ENCODE assay signal across 20 cellular contexts in genomic region chr16:8241408-8241807, GRCh38.
DNase-seq lines count a peak whose midpoint lies in the region; ATAC-seq and TF ChIP-seq lines count a peak whose summit lies in the region.
"Had no signal": no experiment of that assay in that cellular context is flagged by ENCODE, and none has a peak within 500 bp of the region (broad histone marks: within the 10 kb centered on the region; RNA-seq: fewer than 3 reads in every experiment).

No MANE protein-coding gene starts in this region.

- 0% methylated on average over 3 of the region's 3 CpGs for WGBS in mammary epithelial cell (ENCODE audit: low coverage, missing lambda C conversion rate)

- in situ Hi-C loops in mammary epithelial cell (cut with MboI; ENCODE audit: low sequenced_read_pairs in 2 of 2) = no loop called here

- H3K9me3 ChIP-seq in colonic mucosa (no peaks in the 10 kb centered on the region), mucosa of descending colon (no peaks in the 10 kb centered on the region), mammary epithelial cell (replicated peaks; ENCODE audit: insufficient read depth, low read length) (peaks cover 22% of the 10 kb centered on the region)
- H3K9me3 ChIP-seq: BLaER1 had no signal

- no peak overlapping the region for H3K27ac ChIP-seq in colonic mucosa
- no peak overlapping the region for H3K27ac ChIP-seq in mammary epithelial cell (ENCODE audit: insufficient read depth, low read depth, low read length)
- H3K27ac ChIP-seq: 22Rv1, BLaER1, C4-2B had no signal

- H3K4me2 ChIP-seq in mammary epithelial cell (ENCODE audit: insufficient read depth, low read depth, low read length) = no peak overlapping the region
- H3K4me2 ChIP-seq: BLaER1, GM23338 had no signal

- peaks cover 3% of the 10 kb centered on the region for H3K27me3 Mint-ChIP-seq in progenitor cell of endocrine pancreas
- H3K27me3 Mint-ChIP-seq in activated CD8-positive, alpha-beta T cell treated with anti-CD3 and anti-CD28 coated beads for 36 hours = no peaks in the 10 kb centered on the region
- H3K27me3 Mint-ChIP-seq: B cell; CD8-positive, alpha-beta memory T cell had no signal

- TF ChIP-seq CTCF in colonic mucosa (IDR thresholded peaks at IDR 0.05) (no peak), mucosa of descending colon (IDR thresholded peaks at IDR 0.05) (no peak), progenitor cell of endocrine pancreas (IDR thresholded peaks at IDR 0.05; ENCODE audit: unreplicated experiment) (no peak), mammary epithelial cell (conservative IDR thresholded peaks at IDR 0.05 in 1 of 2, IDR thresholded peaks at IDR 0.05 in 1 of 2; ENCODE audit: extremely low read depth in 1 of 2, insufficient read depth in 1 of 2, low read depth in 1 of 2, low read length in 2 of 2) (no peak)
- no peak for TF ChIP-seq CTCF in activated CD8-positive, alpha-beta T cell treated with anti-CD3 and anti-CD28 coated beads for 36 hours (IDR thresholded peaks at IDR 0.05)

- H3K27me3 ChIP-seq in colonic mucosa = no peaks in the 10 kb centered on the region
- H3K27me3 ChIP-seq in mammary epithelial cell (ENCODE audit: insufficient read depth, low read length) = no peaks in the 10 kb centered on the region
- H3K27me3 ChIP-seq: BLaER1 had no signal

- H3K9me3 Mint-ChIP-seq in progenitor cell of endocrine pancreas (ENCODE audit: low read depth) = no peaks in the 10 kb centered on the region
- H3K9me3 Mint-ChIP-seq in activated CD8-positive, alpha-beta T cell treated with anti-CD3 and anti-CD28 coated beads for 36 hours = peaks cover 4% of the 10 kb centered on the region
- H3K9me3 Mint-ChIP-seq: GM23338, H9 had no signal

- no peak overlapping the region for H3K4me3 Mint-ChIP-seq in progenitor cell of endocrine pancreas (ENCODE audit: low read depth)
- H3K4me3 Mint-ChIP-seq in activated CD8-positive, alpha-beta T cell treated with anti-CD3 and anti-CD28 coated beads for 36 hours = no peak overlapping the region
- H3K4me3 Mint-ChIP-seq: B cell; CD4-positive, CD25-positive, alpha-beta regulatory T cell; CD8-positive, alpha-beta memory T cell; GM23338; H9 had no signal

- no peaks in the 10 kb centered on the region for H4K20me1 ChIP-seq in mammary epithelial cell (ENCODE audit: insufficient read depth, low read length)
- H4K20me1 ChIP-seq: BLaER1 had no signal

- H3K4me1 ChIP-seq in colonic mucosa (no peaks in the 10 kb centered on the region), mucosa of descending colon (ENCODE audit: low read depth) (no peaks in the 10 kb centered on the region), mammary epithelial cell (ENCODE audit: insufficient read depth, low read length) (no peaks in the 10 kb centered on the region)
- H3K4me1 ChIP-seq: BLaER1 had no signal

- H3K36me3 ChIP-seq in colonic mucosa = no peaks in the 10 kb centered on the region
- no peaks in the 10 kb centered on the region for H3K36me3 ChIP-seq in mucosa of descending colon (ENCODE audit: low read depth)
- no peaks in the 10 kb centered on the region for H3K36me3 ChIP-seq in mammary epithelial cell (ENCODE audit: insufficient read depth, low read length)
- H3K36me3 ChIP-seq: BLaER1 had no signal

- H3K36me3 Mint-ChIP-seq in progenitor cell of endocrine pancreas (ENCODE audit: insufficient read depth) = no peaks in the 10 kb centered on the region
- H3K36me3 Mint-ChIP-seq in activated CD8-positive, alpha-beta T cell treated with anti-CD3 and anti-CD28 coated beads for 36 hours (ENCODE audit: low read depth) = no peaks in the 10 kb centered on the region
- H3K36me3 Mint-ChIP-seq: CD4-positive, CD25-positive, alpha-beta regulatory T cell; CD8-positive, alpha-beta memory T cell had no signal

- CTCF ChIA-PET in mammary epithelial cell (lab: Charles Lee; ENCODE audit: low non-redundant PET) = no interaction called here
- CTCF ChIA-PET in activated CD8-positive, alpha-beta T cell treated with anti-CD3 and anti-CD28 coated beads for 36 hours (lab: Charles Lee) = no interaction called here

- intact Hi-C loops in colonic mucosa (cut with DNase I) (loop anchor here (10.0 kb wide), 1 partner anchor 313 kb away; no protein-coding TSS in a partner anchor), mucosa of descending colon (cut with DNase I, micrococcal nuclease) (no loop called here), mammary epithelial cell (cut with micrococcal nuclease) (no loop called here)
- intact Hi-C loops in activated CD8-positive, alpha-beta T cell treated with anti-CD3 and anti-CD28 coated beads for 36 hours (cut with micrococcal nuclease) = no loop called here

- no TSS peak for BruUV-seq in mammary epithelial cell (replicated peaks; lab: Mats Ljungman, UMichigan)

- no peaks in the 10 kb centered on the region for H3K79me2 ChIP-seq in mammary epithelial cell (ENCODE audit: insufficient read depth, low read length)

- peaks cover 6% of the 10 kb centered on the region for H3K4me1 Mint-ChIP-seq in progenitor cell of endocrine pancreas (ENCODE audit: low read depth)
- H3K4me1 Mint-ChIP-seq in activated CD8-positive, alpha-beta T cell treated with anti-CD3 and anti-CD28 coated beads for 36 hours (ENCODE audit: low read depth) = no peaks in the 10 kb centered on the region
- H3K4me1 Mint-ChIP-seq: B cell; CD4-positive, CD25-positive, alpha-beta regulatory T cell; CD8-positive, alpha-beta memory T cell; GM23338; H9 had no signal

- DNase-seq in colonic mucosa (peak; percentile 22), mucosa of descending colon (peak in 2 of 3 donors; percentile 39 to 51), progenitor cell of endocrine pancreas (ENCODE audit: low spot score, unreplicated experiment) (no peak), NCI-H226 (no peak), mammary epithelial cell (no peak)
- DNase-seq in activated CD8-positive, alpha-beta T cell treated with anti-CD3 and anti-CD28 coated beads for 36 hours = no peak
- DNase-seq: CD4-positive, CD25-positive, alpha-beta regulatory T cell; CD8-positive, alpha-beta memory T cell; DMS 273 treated with DMSO at 0.1 percent for 48 hours; DMS79; EL; GDM1; H9 had no signal

- H3K9ac ChIP-seq in colonic mucosa (ENCODE audit: low read depth in 2 of 2, low read length in 2 of 2) (no peak overlapping the region), mammary epithelial cell (ENCODE audit: insufficient read depth, low read length) (no peak overlapping the region)
- H3K9ac ChIP-seq: BLaER1 had no signal

- dilution Hi-C loops in mammary epithelial cell (cut with HindIII; ENCODE audit: low sequenced_read_pairs) = loop anchor here (25.0 kb wide), 1 partner anchor 121 kb away; no protein-coding TSS in a partner anchor

- H2AFZ ChIP-seq in mammary epithelial cell (ENCODE audit: low read depth, low read length) = no peak overlapping the region
- H2AFZ ChIP-seq: GM23338 had no signal

- H3K27ac Mint-ChIP-seq in progenitor cell of endocrine pancreas = peak overlapping the region; percentile 44
- H3K27ac Mint-ChIP-seq in activated CD8-positive, alpha-beta T cell treated with anti-CD3 and anti-CD28 coated beads for 36 hours = no peak overlapping the region
- H3K27ac Mint-ChIP-seq: B cell; CD4-positive, CD25-positive, alpha-beta regulatory T cell; CD8-positive, alpha-beta memory T cell; GM23338; H9 had no signal

- ATAC-seq in mucosa of descending colon = peak; percentile 75
- ATAC-seq in activated CD8-positive, alpha-beta T cell treated with anti-CD3 and anti-CD28 coated beads for 36 hours = no peak
- ATAC-seq: GM12878, GM23338, HCT116 had no signal

- no peak overlapping the region for H3K4me3 ChIP-seq in colonic mucosa
- H3K4me3 ChIP-seq in mucosa of descending colon = no peak overlapping the region
- no peak overlapping the region for H3K4me3 ChIP-seq in mammary epithelial cell (replicated peaks in 1 of 3; ENCODE audit: insufficient read depth in 1 of 3, low read depth in 2 of 3, low read length in 3 of 3)
- H3K4me3 ChIP-seq: BLaER1, GM12878, GM23338 had no signal

- POLR2A ChIA-PET in activated CD8-positive, alpha-beta T cell treated with anti-CD3 and anti-CD28 coated beads for 36 hours (lab: Charles Lee) = interaction anchor here (0.6 kb wide), 1 partner anchor 680 kb away, joined by 4 read pairs; no protein-coding TSS in a partner anchor

Comparison
In these comparisons a context has a peak if more than half of its experiments do, and no peak if none do; other contexts are left out.
1. DNase-seq: peak in colonic mucosa (single experiment) and mucosa of descending colon (2 of 3); none in progenitor cell of endocrine pancreas (single experiment), NCI-H226 (single experiment), mammary epithelial cell (single experiment) and activated CD8-positive, alpha-beta T cell treated with anti-CD3 and anti-CD28 coated beads for 36 hours (single experiment).